8 cellular contexts compared by ENCODE assay signal in the genomic region with DNA sequence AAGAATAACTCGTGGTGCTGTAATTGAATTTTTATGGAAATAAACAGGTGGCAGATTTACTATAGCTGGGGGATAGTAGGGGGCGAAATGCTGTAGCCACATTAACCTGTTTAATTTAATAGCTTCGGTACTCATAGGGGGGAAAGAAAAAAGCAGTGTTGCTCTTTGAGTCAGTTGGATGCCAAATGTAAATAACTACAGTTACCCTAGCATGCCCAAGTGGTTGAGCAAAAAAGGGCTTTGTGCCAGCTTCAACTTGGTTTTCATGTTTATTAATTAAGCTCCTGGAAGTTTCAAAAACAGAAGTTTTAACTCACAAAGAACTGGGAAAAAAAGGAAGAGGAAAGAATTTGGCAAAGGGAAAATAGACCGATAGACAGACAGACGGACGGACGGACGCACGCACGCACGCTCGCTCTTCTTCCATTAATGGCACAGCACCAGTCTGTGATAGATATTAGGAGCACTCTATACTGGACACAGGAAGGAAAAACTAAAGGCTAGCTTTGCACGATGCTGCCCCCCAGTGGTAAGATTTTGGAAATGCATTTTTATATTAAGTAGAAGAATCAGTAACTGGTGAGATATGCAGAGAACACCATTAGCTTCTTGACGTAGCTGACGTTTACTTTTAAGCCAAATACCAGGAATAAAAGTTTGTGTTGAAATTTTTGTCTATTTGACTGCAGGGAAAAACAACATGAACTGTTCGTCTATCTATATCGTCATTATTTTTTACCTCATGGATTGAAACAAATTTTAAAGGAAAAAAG.
DNase-seq lines count a peak whose midpoint lies in the region; ATAC-seq and TF ChIP-seq lines count a peak whose summit lies in the region.

No MANE protein-coding gene starts in this region.

- H3K4me3 ChIP-seq in DOHH2 (ENCODE audit: low read length) = 0 out of 2 replicates have a peak overlapping the region, but pooled peaks have one; percentile 18
- peak overlapping the region in 4 of 10 donors; percentile 24 to 26 (median 25) for H3K4me3 ChIP-seq in heart right ventricle

- TF ChIP-seq CTCF in DOHH2 (IDR thresholded peaks at IDR 0.05; ENCODE audit: low read depth, low read length, poor library complexity, severe bottlenecking) = peak; percentile 74
- peak; percentile 73 to 85 (median 85) for TF ChIP-seq CTCF in heart right ventricle (IDR thresholded peaks at IDR 0.05)

- H3K27me3 ChIP-seq in DOHH2 (ENCODE audit: control insufficient read depth, low read length) (0 out of 2 replicates have a peak, but pooled peaks cover 3% of the 10 kb centered on the region), heart right ventricle (no peaks in the 10 kb centered on the region)

- H3F3A ChIP-seq in DOHH2 (ENCODE audit: control insufficient read depth, insufficient read depth) = no peaks in the 10 kb centered on the region

- CTCF ChIA-PET in activated CD8-positive, alpha-beta T cell treated with anti-CD3 and anti-CD28 coated beads, Interleukin-2, amount 10 ng/mL, durations not matched to agents 7 days and 5 days (lab: Charles Lee) = interaction anchor here (0.9 to 2.5 kb wide), 16 partner anchors 9 to 826 kb away, joined by 3 to 10 read pairs (median 4); no protein-coding TSS in a partner anchor

- peak overlapping the region; percentile 38 for H3K4me2 ChIP-seq in DOHH2 (ENCODE audit: low read length)

- 25 to 28% methylated on average over 17 of the region's 17 CpGs for WGBS in heart right ventricle, 2 donors

- no peak overlapping the region for H3K27ac ChIP-seq in DOHH2 (ENCODE audit: low read depth, low read length)
- H3K27ac ChIP-seq in heart right ventricle = no peak overlapping the region

- ATAC-seq in GM19397 (IDR thresholded peaks at IDR 0.05; ENCODE audit: unreplicated experiment) (peak; percentile 73), HG03439 (IDR thresholded peaks at IDR 0.05; ENCODE audit: unreplicated experiment) (peak; percentile 86), heart right ventricle (peak; percentile 65 to 85 (median 80)), HG03460 (IDR thresholded peaks at IDR 0.05; ENCODE audit: unreplicated experiment) (no peak)
- ATAC-seq in activated CD8-positive, alpha-beta T cell treated with anti-CD3 and anti-CD28 coated beads, Interleukin-2, amount 10 ng/mL, durations not matched to agents 7 days and 5 days = peak; percentile 51

- no peaks in the 10 kb centered on the region for H3K79me2 ChIP-seq in DOHH2 (ENCODE audit: control insufficient read depth, low read length)

- no peak overlapping the region for H3K27ac Mint-ChIP-seq in activated CD8-positive, alpha-beta T cell treated with anti-CD3 and anti-CD28 coated beads, Interleukin-2, amount 10 ng/mL, durations not matched to agents 7 days and 5 days

- intact Hi-C loops in heart right ventricle (cut with DNase I) = loop anchor here in 6 of 10 donors (1.0 to 10.0 kb wide), 11 partner anchors 53 to 968 kb away; no protein-coding TSS in a partner anchor

- H3K4me3 Mint-ChIP-seq in activated CD8-positive, alpha-beta T cell treated with anti-CD3 and anti-CD28 coated beads, Interleukin-2, amount 10 ng/mL, durations not matched to agents 7 days and 5 days = no peak overlapping the region

- DNase-seq in NCI-H446 (lab: John Stamatoyannopoulos, UW) = peak; percentile 48 to 85
- DNase-seq in activated CD8-positive, alpha-beta T cell treated with anti-CD3 and anti-CD28 coated beads, Interleukin-2, amount 10 ng/mL, durations not matched to agents 7 days and 5 days = peak; percentile 54
- DNase-seq in heart right ventricle = peak; percentile 14 to 61
- peak; percentile 75 for DNase-seq in renal cortical epithelial cell (ENCODE audit: low read depth)

- no peaks in the 10 kb centered on the region for H3K27me3 Mint-ChIP-seq in activated CD8-positive, alpha-beta T cell treated with anti-CD3 and anti-CD28 coated beads, Interleukin-2, amount 10 ng/mL, durations not matched to agents 7 days and 5 days (ENCODE audit: low read depth)

- H3K9me3 Mint-ChIP-seq in activated CD8-positive, alpha-beta T cell treated with anti-CD3 and anti-CD28 coated beads, Interleukin-2, amount 10 ng/mL, durations not matched to agents 7 days and 5 days (ENCODE audit: insufficient read depth) = no peaks in the 10 kb centered on the region

- no peaks in the 10 kb centered on the region for H3K36me3 Mint-ChIP-seq in activated CD8-positive, alpha-beta T cell treated with anti-CD3 and anti-CD28 coated beads, Interleukin-2, amount 10 ng/mL, durations not matched to agents 7 days and 5 days (ENCODE audit: low read depth)

- H3K4me1 ChIP-seq in DOHH2 (ENCODE audit: control insufficient read depth, low read length) = no peaks in the 10 kb centered on the region
- H3K4me1 ChIP-seq in heart right ventricle = peaks cover 0 to 8% (median 0%) of the 10 kb centered on the region in 9 donors

- H3K9me3 ChIP-seq in DOHH2 (ENCODE audit: control insufficient read depth, insufficient read depth, low read length) = no peaks in the 10 kb centered on the region
- no peaks in the 10 kb centered on the region for H3K9me3 ChIP-seq in heart right ventricle

- H3K9me2 ChIP-seq in DOHH2 (replicated peaks; ENCODE audit: control insufficient read depth, low read length) = no peaks in the 10 kb centered on the region

- H4K20me1 ChIP-seq in DOHH2 (ENCODE audit: control insufficient read depth, insufficient read depth, low read depth, low read length) = no peaks in the 10 kb centered on the region

- H3K36me3 ChIP-seq in DOHH2 (ENCODE audit: control insufficient read depth, low read length) = no peaks in the 10 kb centered on the region
- no peaks in the 10 kb centered on the region for H3K36me3 ChIP-seq in heart right ventricle

- H3K4me1 Mint-ChIP-seq in activated CD8-positive, alpha-beta T cell treated with anti-CD3 and anti-CD28 coated beads, Interleukin-2, amount 10 ng/mL, durations not matched to agents 7 days and 5 days (ENCODE audit: low read depth) = no peaks in the 10 kb centered on the region

- POLR2A ChIA-PET in activated CD8-positive, alpha-beta T cell treated with anti-CD3 and anti-CD28 coated beads, Interleukin-2, amount 10 ng/mL, durations not matched to agents 7 days and 5 days (lab: Charles Lee) = no interaction called here
